In the genomic region with DNA sequence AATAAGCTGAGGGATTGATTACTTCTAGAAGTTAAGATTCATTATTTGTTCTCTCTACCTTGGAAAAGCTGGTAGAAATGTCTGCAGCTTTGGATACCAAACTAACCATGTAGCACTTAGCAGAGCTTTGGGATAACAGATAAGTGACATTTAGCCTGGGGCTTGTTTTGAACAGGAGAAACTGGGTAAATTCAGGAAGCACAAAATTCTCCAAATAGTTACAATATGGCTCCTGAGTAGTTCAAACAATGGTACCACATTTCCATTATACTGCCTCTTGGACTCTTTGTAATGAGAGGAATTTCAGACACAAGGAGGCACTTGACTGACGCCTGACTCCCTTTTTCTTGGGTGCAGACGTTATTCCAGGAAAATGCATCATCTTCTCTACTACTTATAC, we compare ENCODE assay signal across 24 cellular contexts.
"Had no signal": no experiment of that assay in that cellular context is flagged by ENCODE, and none has a peak within 500 bp of the region (broad histone marks: within the 10 kb centered on the region; RNA-seq: fewer than 3 reads in every experiment).

No MANE protein-coding gene starts in this region.

- FAIRE-seq: endothelial cell of umbilical vein, pancreas, urothelium cell line had no signal

- ATAC-seq: activated CD8-positive, alpha-beta T cell treated with anti-CD3 and anti-CD28 coated beads for 36 hours; activated naive CD8-positive, alpha-beta T cell treated with anti-CD3 and anti-CD28 coated beads, Interleukin-2, amount 50 U/mL, for 24 hours; activated T-cell treated with anti-CD3 and anti-CD28 coated beads, Interleukin-2, amount 50 U/mL, for 4 hours; foreskin keratinocyte; left ventricle myocardium superior; pancreas; T-helper 17 cell had no signal

- H3K27me3 ChIP-seq: breast epithelium, foreskin keratinocyte, pancreas, right atrium auricular region, tibial nerve had no signal

- H3K4me3 ChIP-seq: breast epithelium, pancreas, prostate gland, right atrium auricular region, tibial nerve had no signal

- H3K9me3 ChIP-seq: breast epithelium, pancreas, prostate gland, right atrium auricular region, tibial nerve had no signal

- H3K27ac ChIP-seq: breast epithelium, foreskin keratinocyte, pancreas, right atrium auricular region, tibial nerve had no signal

- H3K36me3 ChIP-seq: breast epithelium, pancreas, prostate gland, right atrium auricular region, tibial nerve had no signal

- H3K4me1 ChIP-seq: breast epithelium, foreskin keratinocyte, prostate gland, right atrium auricular region, tibial nerve had no signal

- DNase-seq: activated CD4-positive, alpha-beta T cell treated with anti-CD3 and anti-CD28 coated beads for 1 hour; activated CD4-positive, alpha-beta T cell treated with anti-CD3 and anti-CD28 coated beads, Interleukin-2, amount 50 U/mL, for 1 hour; activated CD8-positive, alpha-beta T cell treated with anti-CD3 and anti-CD28 coated beads for 36 hours; activated naive CD8-positive, alpha-beta T cell treated with anti-CD3 and anti-CD28 coated beads, Interleukin-2, amount 50 U/mL, for 24 hours; activated T-cell treated with anti-CD3 and anti-CD28 coated beads, Interleukin-2, amount 50 U/mL, for 4 hours; amygdala; central memory CD4-positive, alpha-beta T cell; foreskin keratinocyte; left ventricle myocardium superior; naive B cell; nephron progenitor cell; nucleus accumbens; pancreas; stimulated activated CD4-positive, alpha-beta T cell treated with anti-CD3 and anti-CD28 coated beads, Interleukin-15, amount 100 ng/mL, for 24 hours; stimulated activated CD4-positive, alpha-beta T cell treated with anti-CD3 and anti-CD28 coated beads, Interleukin-2, amount 100 ng/mL, for 24 hours; stimulated activated naive CD4-positive, alpha-beta T cell; T-helper 17 cell; T1000 had no signal
